10 cellular contexts compared by ENCODE assay signal in genomic region chr17:40070895-40071719, GRCh38. TPM values are rescaled to one million over a fixed set of nuclear protein-coding genes. Genes with fewer than 3 reads are reported as not detected.
DNase-seq lines count a peak whose midpoint lies in the region; ATAC-seq and TF ChIP-seq lines count a peak whose summit lies in the region.
"Had no signal": no experiment of that assay in that cellular context is flagged by ENCODE, and none has a peak within 500 bp of the region (broad histone marks: within the 10 kb centered on the region; RNA-seq: fewer than 3 reads in every experiment).

No MANE protein-coding gene starts in this region.

- H3K27me3 ChIP-seq in GM23338 (ENCODE audit: insufficient read depth) (no peaks in the 10 kb centered on the region), hepatocyte (no peaks in the 10 kb centered on the region), gastrocnemius medialis (no peaks in the 10 kb centered on the region)

- no peak overlapping the region for H2AFZ ChIP-seq in GM23338
- H2AFZ ChIP-seq in hepatocyte: no peak overlapping the region
- H2AFZ ChIP-seq: PC-9 had no signal

- H3K36me3 Mint-ChIP-seq in GM23338 (ENCODE audit: low read depth) (no peaks in the 10 kb centered on the region), T-cell (no peaks in the 10 kb centered on the region)
- no peaks in the 10 kb centered on the region for H3K36me3 Mint-ChIP-seq in activated T-cell treated with anti-CD3 and anti-CD28 coated beads, Interleukin-2, amount 50 U/mL, for 4 hours (ENCODE audit: insufficient read depth)

- H3F3A ChIP-seq in GM23338 (replicated peaks; ENCODE audit: low read depth): 0 out of 2 replicates have a peak, but pooled peaks cover 16% of the 10 kb centered on the region

- H3K4me3 ChIP-seq in GM23338: 0 out of 2 replicates have a peak overlapping the region, but pooled peaks have one; percentile 39
- no peak overlapping the region for H3K4me3 ChIP-seq in hepatocyte
- peak overlapping the region; percentile 44 to 54 (median 48) for H3K4me3 ChIP-seq in gastrocnemius medialis
- H3K4me3 ChIP-seq: PC-9 had no signal

- in situ Hi-C loops in gastrocnemius medialis (cut with MboI; ENCODE audit: low sequenced_read_pairs in 4 of 4): loop anchor here in 1 of 4 donors (5.0 kb wide), 1 partner anchor 36 kb away; no protein-coding TSS in a partner anchor

- DNase-seq in GM23338 (ENCODE audit: low spot score): peak; percentile 51
- no peak for DNase-seq in T-cell
- DNase-seq in hepatocyte (ENCODE audit: low spot score): peak; percentile 79
- DNase-seq in gastrocnemius medialis: peak; percentile 92 to 94
- no peak for DNase-seq in NCI-H1436 (lab: John Stamatoyannopoulos, UW)
- DNase-seq in central memory CD4-positive, alpha-beta T cell: no peak
- DNase-seq in activated T-cell treated with anti-CD3 and anti-CD28 coated beads, Interleukin-2, amount 50 U/mL, for 4 hours: no peak
- DNase-seq in activated naive CD4-positive, alpha-beta T cell (lab: John Stamatoyannopoulos, UW): no peak
- DNase-seq: effector CD4-positive, alpha-beta T cell had no signal

- no peak overlapping the region; the same call in 1 of the 2 replicates for H3K27ac ChIP-seq in GM23338 (ENCODE audit: low read depth)
- H3K27ac ChIP-seq in hepatocyte: peak overlapping the region; percentile 98
- H3K27ac ChIP-seq in gastrocnemius medialis: peak overlapping the region; percentile 100
- H3K27ac ChIP-seq: PC-9 had no signal

- H4K20me1 ChIP-seq in GM23338 (replicated peaks; ENCODE audit: insufficient read depth) (no peaks in the 10 kb centered on the region), hepatocyte (ENCODE audit: insufficient read depth, poor library complexity, severe bottlenecking) (peaks cover 3% of the 10 kb centered on the region)

- peaks cover 80% of the 10 kb centered on the region for H3K4me1 Mint-ChIP-seq in GM23338
- H3K4me1 Mint-ChIP-seq in T-cell: peaks cover 67 to 87% (median 80%) of the 10 kb centered on the region in 3 donors
- peaks cover 73% of the 10 kb centered on the region for H3K4me1 Mint-ChIP-seq in activated T-cell treated with anti-CD3 and anti-CD28 coated beads, Interleukin-2, amount 50 U/mL, for 4 hours (ENCODE audit: low read depth)

- H3K4me3 Mint-ChIP-seq in GM23338: 0 out of 3 replicates have a peak overlapping the region, but pooled peaks have one; percentile 10
- peak overlapping the region in 1 of 3 donors; percentile 86 for H3K4me3 Mint-ChIP-seq in T-cell
- H3K4me3 Mint-ChIP-seq in activated T-cell treated with anti-CD3 and anti-CD28 coated beads, Interleukin-2, amount 50 U/mL, for 4 hours: no peak overlapping the region

- intact Hi-C loops in gastrocnemius medialis (cut with DNase I; ENCODE audit: low total_unique reads): loop anchor here (1.0 kb wide), 2 partner anchors 27 to 37 kb away; no protein-coding TSS in a partner anchor

- H3K36me3 ChIP-seq in GM23338 (ENCODE audit: insufficient read depth) (no peaks in the 10 kb centered on the region), hepatocyte (replicated peaks; ENCODE audit: insufficient read depth, low read depth) (no peaks in the 10 kb centered on the region), gastrocnemius medialis (no peaks in the 10 kb centered on the region)

- no peak for TF ChIP-seq CTCF in GM23338 (conservative IDR thresholded peaks at IDR 0.05; ENCODE audit: low read depth in 2 of 2)
- TF ChIP-seq CTCF in hepatocyte (IDR thresholded peaks at IDR 0.05; ENCODE audit: poor library complexity): no peak
- TF ChIP-seq CTCF in gastrocnemius medialis (IDR thresholded peaks at IDR 0.05 in 4 of 5, conservative IDR thresholded peaks at IDR 0.05 in 1 of 5): no peak

- no peak; the same call in 2 of the 3 replicates for ATAC-seq in GM23338
- no peak for ATAC-seq in T-cell (replicated peaks in 1 of 4)
- peak; percentile 15 to 22 for ATAC-seq in gastrocnemius medialis
- ATAC-seq in activated T-cell treated with anti-CD3 and anti-CD28 coated beads, Interleukin-2, amount 50 U/mL, for 4 hours: no peak

- H3K27me3 Mint-ChIP-seq in GM23338 (ENCODE audit: insufficient read depth, low read depth, poor library complexity) (peaks cover 28% of the 10 kb centered on the region), T-cell (no peaks in the 10 kb centered on the region)
- H3K27me3 Mint-ChIP-seq in activated T-cell treated with anti-CD3 and anti-CD28 coated beads, Interleukin-2, amount 50 U/mL, for 4 hours (ENCODE audit: low read depth): no peaks in the 10 kb centered on the region

- H3K9me3 Mint-ChIP-seq in GM23338 (no peaks in the 10 kb centered on the region), T-cell (no peaks in the 10 kb centered on the region)
- no peaks in the 10 kb centered on the region for H3K9me3 Mint-ChIP-seq in activated T-cell treated with anti-CD3 and anti-CD28 coated beads, Interleukin-2, amount 50 U/mL, for 4 hours

- H3K4me1 ChIP-seq in GM23338 (ENCODE audit: insufficient read depth) (peaks cover 64% of the 10 kb centered on the region), hepatocyte (ENCODE audit: insufficient read depth) (peaks cover 82% of the 10 kb centered on the region), gastrocnemius medialis (peaks cover 91 to 98% of the 10 kb centered on the region in 2 donors)

- WGBS in hepatocyte (ENCODE audit: low lambda C conversion rate, missing lambda C conversion rate): 50% methylated on average over 17 of the region's 17 CpGs

- peak overlapping the region; percentile 82 for H3K4me2 ChIP-seq in GM23338
- peak overlapping the region; percentile 67 for H3K4me2 ChIP-seq in hepatocyte

- POLR2A ChIA-PET in T-cell (lab: Charles Lee): no interaction called here

- H3K9me2 ChIP-seq in GM23338 (ENCODE audit: insufficient read depth) (no peaks in the 10 kb centered on the region), hepatocyte (replicated peaks; ENCODE audit: insufficient read depth) (no peaks in the 10 kb centered on the region)

- peak; percentile 64 to 83 for TF ChIP-seq POLR2A in gastrocnemius medialis (IDR thresholded peaks at IDR 0.05)

- H3K27ac Mint-ChIP-seq in GM23338 (no peak overlapping the region; the same call in 1 of the 2 replicates), T-cell (peak overlapping the region; percentile 93 to 96)

- CTCF ChIA-PET in T-cell (lab: Charles Lee): interaction anchor here in 1 of 2 donors (0.9 to 1.4 kb wide), 2 partner anchors 30 to 58 kb away, joined by 3 read pairs; partner anchors contain the start of gene NR1D1

- H3K9me3 ChIP-seq in hepatocyte (ENCODE audit: low read depth) (no peaks in the 10 kb centered on the region), gastrocnemius medialis (no peaks in the 10 kb centered on the region)

- H3K79me2 ChIP-seq in GM23338 (replicated peaks; ENCODE audit: insufficient read depth) (peaks cover 7% of the 10 kb centered on the region; the same call in 1 of the 2 replicates), hepatocyte (peaks cover 71% of the 10 kb centered on the region)

TF ChIP-seq in GM23338, 12 proteins besides CTCF, POLR2A, EP300 and RAD21 (continues in another document):
- TF ChIP-seq JUNB (IDR thresholded peaks at IDR 0.05; ENCODE audit: unreplicated experiment) (no peak), ZNF331 (CRISPR knock-in tag; IDR thresholded peaks at IDR 0.05; ENCODE audit: low read depth) (no peak), EZH2 (IDR thresholded peaks at IDR 0.05; ENCODE audit: low read depth, unreplicated experiment) (no peak), NANOG (IDR thresholded peaks at IDR 0.05; ENCODE audit: borderline replicate concordance) (no peak), CREB1 (CRISPR knock-in tag; IDR thresholded peaks at IDR 0.05; ENCODE audit: low read depth) (no peak), STAT1 (IDR thresholded peaks at IDR 0.05; ENCODE audit: unreplicated experiment) (no peak), ZNF114 (CRISPR knock-in tag; IDR thresholded peaks at IDR 0.05) (no peak), EZH2phosphoT487 (IDR thresholded peaks at IDR 0.05; ENCODE audit: unreplicated experiment) (no peak)

RNA-seq across cellular contexts. Expression of gene THRA, which starts 8.3 kb away (rescaled TPM):
- total RNA-seq in GM23338 (2014; rRNA removed; shearing (Covaris generic)): 9.6 and 10.5 TPM in 2 replicates
- polyA plus RNA-seq in GM23338 (2016; fragmentation: Nextera tagmentation; extraction: Ambion mirVana): 3.4 and 3.6 TPM in 2 replicates
- total RNA-seq in T-cell: 10 to 100 TPM; 30.4 to 54.0 (median 48.9) TPM
- total RNA-seq in hepatocyte: 35.3 and 40.2 TPM in 2 replicates
- polyA plus RNA-seq in hepatocyte: 20.7 and 22.5 TPM in 2 replicates
- 10 to 100 TPM; 42.2 to 71.6 (median 48.2) TPM for total RNA-seq in gastrocnemius medialis
- 10 to 100 TPM in 2 of 3 donors, 1 to 10 TPM in 1; 6.6 to 12.4 (median 10.3) TPM for total RNA-seq in activated T-cell treated with anti-CD3 and anti-CD28 coated beads, Interleukin-2, amount 50 U/mL, for 4 hours

RNA-seq across cellular contexts. Expression of gene MED24, which starts 16.9 kb away (rescaled TPM):
- 88.9 and 95.1 TPM in 2 replicates for total RNA-seq in GM23338 (2014; rRNA removed; shearing (Covaris generic))
- polyA plus RNA-seq in GM23338 (2016; fragmentation: Nextera tagmentation; extraction: Ambion mirVana): 44.4 and 44.8 TPM in 2 replicates
- 100 to 1,000 TPM in 1 of 5 donors, 10 to 100 TPM in 4; 75.9 to 104 (median 87.0) TPM for total RNA-seq in T-cell
- total RNA-seq in hepatocyte: 55.7 and 66.8 TPM in 2 replicates
- polyA plus RNA-seq in hepatocyte: 69.8 and 69.9 TPM in 2 replicates
- 100 to 1,000 TPM in 2 of 4 donors, 10 to 100 TPM in 2; 54.2 to 124 (median 93.9) TPM for total RNA-seq in gastrocnemius medialis
- total RNA-seq in activated T-cell treated with anti-CD3 and anti-CD28 coated beads, Interleukin-2, amount 50 U/mL, for 4 hours: 100 to 1,000 TPM; 133 to 140 (median 134) TPM

RNA-seq across cellular contexts. Expression of gene NR1D1, which starts 29.3 kb away (rescaled TPM):
- total RNA-seq in GM23338 (2014; rRNA removed; shearing (Covaris generic)): 3.6 and 4.2 TPM in 2 replicates
- polyA plus RNA-seq in GM23338 (2016; fragmentation: Nextera tagmentation; extraction: Ambion mirVana): 3.1 and 3.3 TPM in 2 replicates
- 10 to 100 TPM; 11.5 to 33.6 (median 21.9) TPM for total RNA-seq in T-cell
- total RNA-seq in hepatocyte: 2.3 and 3.0 TPM in 2 replicates
- 6.9 and 7.1 TPM in 2 replicates for polyA plus RNA-seq in hepatocyte
- 10 to 100 TPM; 16.0 to 34.2 (median 18.3) TPM for total RNA-seq in gastrocnemius medialis
- total RNA-seq in activated T-cell treated with anti-CD3 and anti-CD28 coated beads, Interleukin-2, amount 50 U/mL, for 4 hours: 10 to 100 TPM; 12.6 to 16.0 (median 13.7) TPM

RNA-seq across cellular contexts. Expression of gene MSL1, which starts 50.7 kb away (rescaled TPM):
- total RNA-seq in GM23338 (2014; rRNA removed; shearing (Covaris generic)): 52.5 and 56.5 TPM in 2 replicates
- polyA plus RNA-seq in GM23338 (2016; fragmentation: Nextera tagmentation; extraction: Ambion mirVana) (14.3 and 16.2 TPM in 2 replicates), hepatocyte (26.7 and 31.4 TPM in 2 replicates)
- total RNA-seq in T-cell (100 to 1,000 TPM; 106 to 136 (median 115) TPM), hepatocyte (71.9 and 81.6 TPM in 2 replicates), gastrocnemius medialis (10 to 100 TPM; 75.7 to 96.3 (median 85.9) TPM)
- total RNA-seq in activated T-cell treated with anti-CD3 and anti-CD28 coated beads, Interleukin-2, amount 50 U/mL, for 4 hours: 10 to 100 TPM; 63.3 to 68.5 (median 64.1) TPM

RNA-seq across cellular contexts. Expression of gene CSF3, which starts 55.9 kb away (rescaled TPM):
- total RNA-seq in GM23338 (2014; rRNA removed; shearing (Covaris generic)): 1.2 TPM in 1 of 2 replicates, not detected in the other
- polyA plus RNA-seq in GM23338 (2016; fragmentation: Nextera tagmentation; extraction: Ambion mirVana): not detected in 2 replicates
- not detected for total RNA-seq in T-cell
- 0.12 TPM in 1 of 2 replicates, not detected in the other for total RNA-seq in hepatocyte
- polyA plus RNA-seq in hepatocyte: 0.36 TPM in 1 of 2 replicates, not detected in the other
- total RNA-seq in gastrocnemius medialis: 10 to 100 TPM; 11.4 to 20.6 (median 16.3) TPM
- total RNA-seq in activated T-cell treated with anti-CD3 and anti-CD28 coated beads, Interleukin-2, amount 50 U/mL, for 4 hours: not detected
- total RNA-seq: PC-9 had no signal

Comparison
In these comparisons a context has a peak if more than half of its experiments do, and no peak if none do; other contexts are left out.
1. ATAC-seq: peak in gastrocnemius medialis (2 of 2); none in GM23338 (single experiment), T-cell (0 of 4) and activated T-cell treated with anti-CD3 and anti-CD28 coated beads, Interleukin-2, amount 50 U/mL, for 4 hours (0 of 2).
2. DNase-seq: peak in GM23338 (single experiment), hepatocyte (single experiment) and gastrocnemius medialis (2 of 2); none in T-cell (0 of 34), NCI-H1436 (single experiment), central memory CD4-positive, alpha-beta T cell (single experiment), activated T-cell treated with anti-CD3 and anti-CD28 coated beads, Interleukin-2, amount 50 U/mL, for 4 hours (single experiment) and activated naive CD4-positive, alpha-beta T cell (0 of 4).